Comparison of ENCODE assay signal across 8 cellular contexts in genomic region chr16:67183627-67184452, GRCh38. TPM values are rescaled to one million over a fixed set of nuclear protein-coding genes. Genes with fewer than 3 reads are reported as not detected.
A peak's percentile ranks its signal among the peaks of the same experiment; 100 is the strongest.
DNase-seq lines count a peak whose midpoint lies in the region; ATAC-seq and TF ChIP-seq lines count a peak whose summit lies in the region.

MATCAP1 (minus strand) TSS chr16:67183963; CDS start chr16:67180610, 3,353 bp downstream.

- peak; percentile 84 for ATAC-seq in GM18499 (IDR thresholded peaks at IDR 0.05; ENCODE audit: insufficient read depth, unreplicated experiment)
- ATAC-seq in HG02938 (IDR thresholded peaks at IDR 0.05; ENCODE audit: unreplicated experiment), result peak; percentile 90
- ATAC-seq in upper lobe of right lung, result peak; percentile 94

- H3K27ac ChIP-seq in left ventricle myocardium inferior (replicated peaks) (peak within 1 kb of the TSS; percentile 97), upper lobe of right lung (peak within 1 kb of the TSS; percentile 93)

- H3K4me1 Mint-ChIP-seq in T-helper 1 cell treated with Interleukin-12 subunit alpha and Interleukin-12 subunit beta and Interleukin-4 antibody, amounts not matched to agents 30 μg/mL and 1 μg/mL, for 36 hours (ENCODE audit: low read depth), result peaks cover 13% of the 10 kb centered on the region
- peaks cover 3% of the 10 kb centered on the region for H3K4me1 Mint-ChIP-seq in progenitor cell of endocrine pancreas (ENCODE audit: low read depth)

- H3K36me3 ChIP-seq in left ventricle myocardium inferior (no peaks in the 10 kb centered on the region), upper lobe of right lung (no peaks in the 10 kb centered on the region)

- peak within 1 kb of the TSS; percentile 75 for H3K4me3 ChIP-seq in left ventricle myocardium inferior
- peak within 1 kb of the TSS; percentile 79 for H3K4me3 ChIP-seq in upper lobe of right lung

- no peaks in the 10 kb centered on the region for H3K9me3 Mint-ChIP-seq in T-helper 1 cell treated with Interleukin-12 subunit alpha and Interleukin-12 subunit beta and Interleukin-4 antibody, amounts not matched to agents 30 μg/mL and 1 μg/mL, for 36 hours
- H3K9me3 Mint-ChIP-seq in progenitor cell of endocrine pancreas (ENCODE audit: low read depth), result no peaks in the 10 kb centered on the region

- H3K4me1 ChIP-seq in left ventricle myocardium inferior, result peaks cover 36% of the 10 kb centered on the region
- H3K4me1 ChIP-seq in upper lobe of right lung, result peaks cover 24% of the 10 kb centered on the region

- H3K9me3 ChIP-seq in left ventricle myocardium inferior (replicated peaks), result no peaks in the 10 kb centered on the region
- H3K9me3 ChIP-seq in upper lobe of right lung, result no peaks in the 10 kb centered on the region

- H3K27ac Mint-ChIP-seq in T-helper 1 cell treated with Interleukin-12 subunit alpha and Interleukin-12 subunit beta and Interleukin-4 antibody, amounts not matched to agents 30 μg/mL and 1 μg/mL, for 36 hours, result peak within 1 kb of the TSS; percentile 33
- no peak within 1 kb of the TSS for H3K27ac Mint-ChIP-seq in progenitor cell of endocrine pancreas

- DNase-seq in NCI-H1694 treated with DMSO at 0.1 percent for 48 hours (lab: John Stamatoyannopoulos, UW) (peak; percentile 97), amniotic stem cell (lab: John Stamatoyannopoulos, UW) (peak; percentile 94), left ventricle myocardium inferior (peak; percentile 93), progenitor cell of endocrine pancreas (ENCODE audit: low spot score, unreplicated experiment) (peak; percentile 89), upper lobe of right lung (peak; percentile 95)

- H3K27me3 ChIP-seq in left ventricle myocardium inferior (ENCODE audit: low read depth) (no peaks in the 10 kb centered on the region), upper lobe of right lung (no peaks in the 10 kb centered on the region)

- H3K27me3 Mint-ChIP-seq in T-helper 1 cell treated with Interleukin-12 subunit alpha and Interleukin-12 subunit beta and Interleukin-4 antibody, amounts not matched to agents 30 μg/mL and 1 μg/mL, for 36 hours (ENCODE audit: low read depth), result peaks cover 8% of the 10 kb centered on the region
- peaks cover 9% of the 10 kb centered on the region for H3K27me3 Mint-ChIP-seq in progenitor cell of endocrine pancreas

- intact Hi-C loops in left ventricle myocardium inferior (cut with micrococcal nuclease) (no loop called here), upper lobe of right lung (cut with DNase I) (no loop called here)

- TF ChIP-seq CTCF in left ventricle myocardium inferior (IDR thresholded peaks at IDR 0.05; ENCODE audit: borderline replicate concordance) (no peak), progenitor cell of endocrine pancreas (IDR thresholded peaks at IDR 0.05; ENCODE audit: unreplicated experiment) (no peak), upper lobe of right lung (IDR thresholded peaks at IDR 0.05) (no peak)

- peaks cover 2% of the 10 kb centered on the region for H3K36me3 Mint-ChIP-seq in T-helper 1 cell treated with Interleukin-12 subunit alpha and Interleukin-12 subunit beta and Interleukin-4 antibody, amounts not matched to agents 30 μg/mL and 1 μg/mL, for 36 hours (ENCODE audit: low read depth)
- H3K36me3 Mint-ChIP-seq in progenitor cell of endocrine pancreas (ENCODE audit: insufficient read depth), result no peaks in the 10 kb centered on the region

- H3K4me3 Mint-ChIP-seq in T-helper 1 cell treated with Interleukin-12 subunit alpha and Interleukin-12 subunit beta and Interleukin-4 antibody, amounts not matched to agents 30 μg/mL and 1 μg/mL, for 36 hours, result peak within 1 kb of the TSS; percentile 66
- H3K4me3 Mint-ChIP-seq in progenitor cell of endocrine pancreas (ENCODE audit: low read depth), result peak within 1 kb of the TSS; percentile 51

RNA-seq across cellular contexts. Expression of gene MATCAP1, which starts in this region (rescaled TPM):
- total RNA-seq in left ventricle myocardium inferior (14.2 TPM), progenitor cell of endocrine pancreas (137 and 145 TPM in 2 replicates), upper lobe of right lung (28.4 TPM)

Comparison
In these comparisons a context has a peak if more than half of its experiments do, and no peak if none do; other contexts are left out.
1. Peak in every context shown above with its lines: DNase-seq, ATAC-seq, H3K4me3 ChIP-seq and H3K27ac ChIP-seq.